In genomic region chr4:3791910-3792542, GRCh38 we compare ENCODE assay signal across 1 cellular context.
TF ChIP-seq lines count a peak whose summit lies in the region.

No MANE protein-coding gene starts in this region.

TF ChIP-seq in K562, 482 proteins besides CTCF, POLR2A, EP300 and RAD21 (continued from another document):
- no peak for TF ChIP-seq ZNF655 (CRISPR knock-in tag; IDR thresholded peaks at IDR 0.05)
- peak; percentile 78; the same call in 1 of the 2 replicates for TF ChIP-seq NR3C1 (CRISPR knock-in tag; IDR thresholded peaks at IDR 0.05)
- no peak for TF ChIP-seq UBTF (IDR thresholded peaks at IDR 0.05; ENCODE audit: borderline replicate concordance in 1 of 2, low read depth in 2 of 2, low read length in 2 of 2)
- peak; percentile 97 for TF ChIP-seq EHMT2 (IDR thresholded peaks at IDR 0.05)
- no peak for TF ChIP-seq FIP1L1 (IDR thresholded peaks at IDR 0.05; ENCODE audit: low read depth, low read length, poor library complexity, severe bottlenecking)
- TF ChIP-seq TCF7L2 (IDR thresholded peaks at IDR 0.05; ENCODE audit: low read depth, low read length) = no peak
- no peak for TF ChIP-seq ZBTB17 (CRISPR knock-in tag; IDR thresholded peaks at IDR 0.05)
- 0 out of 2 replicates have a peak, but pooled peaks have one; percentile 14 for TF ChIP-seq CREM (IDR thresholded peaks at IDR 0.05; ENCODE audit: low read depth)
- TF ChIP-seq FOXK2 (conservative IDR thresholded peaks at IDR 0.05 in 1 of 2, IDR thresholded peaks at IDR 0.05 in 1 of 2; ENCODE audit: low read depth in 2 of 2) = no peak
- TF ChIP-seq ZNF589 (CRISPR knock-in tag; IDR thresholded peaks at IDR 0.05; ENCODE audit: low read depth) = no peak
- TF ChIP-seq ZNF232 (CRISPR knock-in tag; IDR thresholded peaks at IDR 0.05) = no peak
- no peak for TF ChIP-seq ZNF609 (CRISPR knock-in tag; IDR thresholded peaks at IDR 0.05; ENCODE audit: borderline replicate concordance)
- peak in 1 of 2 experiments; percentile 33; a peak in 1 of 4 replicates for TF ChIP-seq RCOR1 (IDR thresholded peaks at IDR 0.05; ENCODE audit: borderline replicate concordance in 1 of 2, low read depth in 2 of 2, low read length in 2 of 2)
- TF ChIP-seq PRMT5 (CRISPR knock-in tag; IDR thresholded peaks at IDR 0.05) = peak; percentile 79; the same call in 1 of the 2 replicates
- TF ChIP-seq ELF1 (tag; IDR thresholded peaks at IDR 0.05) = no peak
- TF ChIP-seq TAF15 (IDR thresholded peaks at IDR 0.05; ENCODE audit: low read depth, low read length) = no peak
- peak; percentile 95 for TF ChIP-seq REST (CRISPR knock-in tag; IDR thresholded peaks at IDR 0.05; ENCODE audit: low read depth)
- TF ChIP-seq PCBP2 (IDR thresholded peaks at IDR 0.05; ENCODE audit: low read depth, low read length, poor library complexity, severe bottlenecking) = no peak
- peak; percentile 24; the same call in 1 of the 2 replicates for TF ChIP-seq DMBX1 (CRISPR knock-in tag; IDR thresholded peaks at IDR 0.05; ENCODE audit: borderline replicate concordance)
- peak in 1 of 2 experiments; percentile 36 for TF ChIP-seq AFF1 (IDR thresholded peaks at IDR 0.05; ENCODE audit: low read depth in 1 of 2, partially characterized antibody in 2 of 2)
- no peak for TF ChIP-seq ZNF184 (CRISPR knock-in tag; IDR thresholded peaks at IDR 0.05)
- TF ChIP-seq ZBTB9 (CRISPR knock-in tag; IDR thresholded peaks at IDR 0.05) = no peak
- peak; percentile 85 for TF ChIP-seq ZNF511 (CRISPR knock-in tag; IDR thresholded peaks at IDR 0.05)
- no peak for TF ChIP-seq CLOCK (CRISPR knock-in tag; IDR thresholded peaks at IDR 0.05; ENCODE audit: borderline replicate concordance)
- no peak for TF ChIP-seq ELK1 (CRISPR knock-in tag; IDR thresholded peaks at IDR 0.05)
- TF ChIP-seq WHSC1 (IDR thresholded peaks at IDR 0.05; ENCODE audit: low read length) = no peak
